ENCODE assay signal across 27 cellular contexts in the genomic region with DNA sequence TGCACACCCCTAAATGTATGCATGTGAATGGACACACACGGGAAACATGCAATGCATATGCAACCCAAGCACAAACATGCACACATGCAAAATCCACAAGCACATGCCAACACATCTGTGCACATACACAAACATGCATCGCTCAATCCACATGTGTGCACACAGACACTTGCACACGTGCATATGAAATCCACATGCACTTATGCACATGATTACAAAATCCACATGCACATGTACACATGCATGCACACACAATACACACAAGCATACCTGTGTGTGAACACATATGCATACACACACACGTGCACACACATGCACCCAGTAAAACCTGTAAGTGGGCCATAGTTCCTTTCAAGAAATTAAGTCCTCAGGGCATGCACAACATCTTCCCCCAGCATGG.
"Had no signal": no experiment of that assay in that cellular context is flagged by ENCODE, and none has a peak within 500 bp of the region (broad histone marks: within the 10 kb centered on the region; RNA-seq: fewer than 3 reads in every experiment).

No MANE protein-coding gene starts in this region.

- H3K27ac ChIP-seq: stomach, suprapubic skin, testis, thoracic aorta, thyroid gland, tibial artery, tibial nerve, transverse colon, upper lobe of left lung, upper lobe of right lung, uterus, vagina had no signal

- H3K27me3 ChIP-seq: stomach, suprapubic skin, testis, thyroid gland, tibial artery, tibial nerve, transverse colon, upper lobe of left lung, upper lobe of right lung, uterus, vagina had no signal

- FAIRE-seq: urothelium cell line had no signal

- H3K4me3 ChIP-seq: stomach, suprapubic skin, testis, thoracic aorta, thyroid gland, tibial artery, tibial nerve, transverse colon, upper lobe of left lung, upper lobe of right lung, uterus, vagina had no signal

- DNase-seq: stimulated activated CD4-positive, alpha-beta T cell treated with anti-CD3 and anti-CD28 coated beads, Interleukin-2, amount 100 ng/mL, for 48 hours; stimulated activated CD4-positive, alpha-beta T cell treated with anti-CD3 and anti-CD28 coated beads, Interleukin-4, amount 100 ng/mL, for 1 hour; stimulated activated CD4-positive, alpha-beta T cell treated with anti-CD3 and anti-CD28 coated beads, Interleukin-4, amount 100 ng/mL, for 24 hours; stimulated activated CD4-positive, alpha-beta T cell treated with anti-CD3 and anti-CD28 coated beads, Interleukin-4, amount 100 ng/mL, for 4 hours; stimulated activated CD8-positive, alpha-beta memory T cell treated with anti-CD3 and anti-CD28 coated beads, Interleukin-4, amount 100 ng/mL, for 48 hours; stimulated activated naive B cell treated with anti-CD40 and anti-IgM and Interleukin-4, amounts not matched to agents 10 μg/mL and 1 μg/mL and 100 μg/mL, for 72 hours; stimulated activated naive CD4-positive, alpha-beta T cell; stimulated activated naive CD4-positive, alpha-beta T cell treated with Interleukin-2 at 50 U/mL for 16 hours; stimulated activated naive CD8-positive, alpha-beta T cell treated with anti-CD3 and anti-CD28 coated beads, Interleukin-15, amount 100 ng/mL, for 72 hours; stimulated activated naive CD8-positive, alpha-beta T cell treated with anti-CD3 and anti-CD28 coated beads, Interleukin-15, Interleukin-2, amounts not matched to agents 100 U/mL and 50 U/mL, for 24 hours; stomach; substantia nigra; testis; thyroid gland; tibial artery; transverse colon; trophoblast cell; upper lobe of left lung; upper lobe of right lung; uterus had no signal

- H3K9me3 ChIP-seq: stomach, suprapubic skin, testis, thoracic aorta, thyroid gland, tibial artery, tibial nerve, transverse colon, upper lobe of left lung, upper lobe of right lung, uterus, vagina had no signal

- H3K36me3 ChIP-seq: stomach, suprapubic skin, thoracic aorta, thyroid gland, tibial artery, tibial nerve, transverse colon, upper lobe of left lung, upper lobe of right lung, uterus, vagina had no signal

- ATAC-seq: stimulated activated effector memory CD8-positive, alpha-beta T cell treated with anti-CD3 and anti-CD28 coated beads, Interleukin-12 subunit alpha, Interleukin-12 subunit beta, amount 100 ng/mL, for 72 hours; stimulated activated memory B cell treated with anti-CD40 and anti-IgM and Interleukin-4, amounts not matched to agents 10 μg/mL and 1 μg/mL and 100 μg/mL, for 72 hours; stimulated activated naive B cell treated with anti-CD40 and anti-IgM and Interleukin-4, amounts not matched to agents 10 μg/mL and 1 μg/mL and 100 μg/mL, for 72 hours; stimulated activated naive CD8-positive, alpha-beta T cell treated with anti-CD3 and anti-CD28 coated beads, Interleukin-15, amount 100 ng/mL, for 72 hours; stimulated activated naive CD8-positive, alpha-beta T cell treated with anti-CD3 and anti-CD28 coated beads, Interleukin-15, Interleukin-2, amounts not matched to agents 100 U/mL and 50 U/mL, for 24 hours; upper lobe of right lung had no signal

- H3K4me1 ChIP-seq: stomach, suprapubic skin, testis, thyroid gland, tibial artery, tibial nerve, transverse colon, upper lobe of left lung, upper lobe of right lung, uterus, vagina had no signal
